ENCODE assay signal across 1 cellular context in the genomic region with DNA sequence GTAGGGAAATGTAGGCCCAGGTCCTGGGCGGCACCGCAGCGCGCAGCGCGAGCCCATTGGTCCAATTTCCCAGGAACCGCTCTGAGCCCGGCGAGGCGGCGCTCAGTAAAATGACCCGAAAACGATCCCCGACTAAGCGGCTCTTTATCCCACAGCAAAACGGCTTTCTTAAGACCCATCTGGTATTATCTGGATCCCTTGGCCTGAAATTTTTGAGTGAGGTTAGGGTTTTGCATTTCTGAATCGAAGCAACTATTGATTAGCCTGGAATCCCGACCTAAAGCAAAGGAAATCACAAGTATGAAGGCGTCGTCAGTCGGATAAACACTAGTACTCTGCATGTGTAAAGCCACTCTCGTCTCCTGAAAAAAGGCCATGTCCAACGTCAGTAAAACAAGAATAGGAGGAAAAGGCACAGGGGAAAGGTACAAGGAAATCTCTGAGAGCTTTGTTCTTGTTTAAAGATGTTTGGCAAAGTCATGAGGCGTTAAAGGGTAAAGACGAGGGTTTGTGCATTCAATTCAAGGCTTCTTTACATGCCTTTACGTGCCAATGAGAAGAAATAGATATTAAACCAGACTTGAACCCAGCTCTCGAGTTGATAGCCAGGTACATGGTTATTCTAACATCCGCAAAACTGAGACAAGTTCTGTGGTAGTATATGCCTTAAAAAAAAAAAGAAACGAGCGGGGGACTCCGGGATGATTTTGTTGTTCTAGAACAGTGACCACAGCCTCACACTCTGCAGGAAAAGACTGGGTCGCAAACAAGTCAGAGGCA.
A peak's percentile ranks its signal among the peaks of the same experiment; 100 is the strongest.
TF ChIP-seq lines count a peak whose summit lies in the region.

No MANE protein-coding gene starts in this region.

TF ChIP-seq in HEK293, 187 proteins besides CTCF, POLR2A, EP300 and RAD21 (continued from another document):
- TF ChIP-seq, protein P1, sequence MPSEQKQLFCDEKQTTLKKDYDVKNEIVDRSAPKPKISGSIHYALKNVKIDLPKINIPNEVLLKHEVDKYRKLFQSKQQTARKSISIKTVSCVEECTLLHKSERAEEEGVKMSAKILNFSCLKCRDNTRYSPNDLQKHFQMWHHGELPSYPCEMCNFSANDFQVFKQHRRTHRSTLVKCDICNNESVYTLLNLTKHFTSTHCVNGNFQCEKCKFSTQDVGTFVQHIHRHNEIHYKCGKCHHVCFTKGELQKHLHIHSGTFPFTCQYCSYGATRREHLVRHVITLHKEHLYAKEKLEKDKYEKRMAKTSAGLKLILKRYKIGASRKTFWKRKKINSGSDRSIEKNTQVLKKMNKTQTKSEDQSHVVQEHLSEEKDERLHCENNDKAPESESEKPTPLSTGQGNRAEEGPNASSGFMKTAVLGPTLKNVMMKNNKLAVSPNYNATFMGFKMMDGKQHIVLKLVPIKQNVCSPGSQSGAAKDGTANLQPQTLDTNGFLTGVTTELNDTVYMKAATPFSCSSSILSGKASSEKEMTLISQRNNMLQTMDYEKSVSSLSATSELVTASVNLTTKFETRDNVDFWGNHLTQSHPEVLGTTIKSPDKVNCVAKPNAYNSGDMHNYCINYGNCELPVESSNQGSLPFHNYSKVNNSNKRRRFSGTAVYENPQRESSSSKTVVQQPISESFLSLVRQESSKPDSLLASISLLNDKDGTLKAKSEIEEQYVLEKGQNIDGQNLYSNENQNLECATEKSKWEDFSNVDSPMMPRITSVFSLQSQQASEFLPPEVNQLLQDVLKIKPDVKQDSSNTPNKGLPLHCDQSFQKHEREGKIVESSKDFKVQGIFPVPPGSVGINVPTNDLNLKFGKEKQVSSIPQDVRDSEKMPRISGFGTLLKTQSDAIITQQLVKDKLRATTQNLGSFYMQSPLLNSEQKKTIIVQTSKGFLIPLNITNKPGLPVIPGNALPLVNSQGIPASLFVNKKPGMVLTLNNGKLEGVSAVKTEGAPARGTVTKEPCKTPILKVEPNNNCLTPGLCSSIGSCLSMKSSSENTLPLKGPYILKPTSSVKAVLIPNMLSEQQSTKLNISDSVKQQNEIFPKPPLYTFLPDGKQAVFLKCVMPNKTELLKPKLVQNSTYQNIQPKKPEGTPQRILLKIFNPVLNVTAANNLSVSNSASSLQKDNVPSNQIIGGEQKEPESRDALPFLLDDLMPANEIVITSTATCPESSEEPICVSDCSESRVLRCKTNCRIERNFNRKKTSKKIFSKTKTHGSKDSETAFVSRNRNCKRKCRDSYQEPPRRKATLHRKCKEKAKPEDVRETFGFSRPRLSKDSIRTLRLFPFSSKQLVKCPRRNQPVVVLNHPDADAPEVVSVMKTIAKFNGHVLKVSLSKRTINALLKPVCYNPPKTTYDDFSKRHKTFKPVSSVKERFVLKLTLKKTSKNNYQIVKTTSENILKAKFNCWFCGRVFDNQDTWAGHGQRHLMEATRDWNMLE (tag by site-specific recombination; conservative IDR thresholded peaks at IDR 0.05; ENCODE audit: low read depth) = 0 out of 2 replicates have a peak, but pooled peaks have one; percentile 4
- TF ChIP-seq ZNF423 (tag by site-specific recombination; IDR thresholded peaks at IDR 0.05) (no peak), ZNF664 (tag by site-specific recombination; IDR thresholded peaks at IDR 0.05) (no peak), GLIS1 (tag by site-specific recombination; IDR thresholded peaks at IDR 0.05) (no peak), ZNF335 (tag by site-specific recombination; conservative IDR thresholded peaks at IDR 0.05) (peak; percentile 52; the same call in 1 of the 2 replicates), PRDM1 (tag by site-specific recombination; IDR thresholded peaks at IDR 0.05) (no peak), ZNF621 (tag by site-specific recombination; IDR thresholded peaks at IDR 0.05) (no peak), ZBTB20 (tag by site-specific recombination; IDR thresholded peaks at IDR 0.05) (peak; percentile 26; the same call in 1 of the 2 replicates), ZEB2 (tag by site-specific recombination; IDR thresholded peaks at IDR 0.05) (peak; percentile 7; the same call in 1 of the 2 replicates), ZNF660 (tag by site-specific recombination; IDR thresholded peaks at IDR 0.05) (no peak), PRDM10 (tag by site-specific recombination; IDR thresholded peaks at IDR 0.05) (0 out of 2 replicates have a peak, but pooled peaks have one; percentile 0), ZNF792 (tag by site-specific recombination; IDR thresholded peaks at IDR 0.05) (no peak), ZNF76 (tag by site-specific recombination; IDR thresholded peaks at IDR 0.05; ENCODE audit: borderline replicate concordance, low read depth) (no peak), ZBTB17 (tag by site-specific recombination; IDR thresholded peaks at IDR 0.05) (peak; percentile 83), ZBTB8A (tag by site-specific recombination; IDR thresholded peaks at IDR 0.05) (0 out of 2 replicates have a peak, but pooled peaks have one; percentile 20), ZNF670 (tag by site-specific recombination; IDR thresholded peaks at IDR 0.05; ENCODE audit: low read depth) (no peak)
- TF ChIP-seq, protein P2, sequence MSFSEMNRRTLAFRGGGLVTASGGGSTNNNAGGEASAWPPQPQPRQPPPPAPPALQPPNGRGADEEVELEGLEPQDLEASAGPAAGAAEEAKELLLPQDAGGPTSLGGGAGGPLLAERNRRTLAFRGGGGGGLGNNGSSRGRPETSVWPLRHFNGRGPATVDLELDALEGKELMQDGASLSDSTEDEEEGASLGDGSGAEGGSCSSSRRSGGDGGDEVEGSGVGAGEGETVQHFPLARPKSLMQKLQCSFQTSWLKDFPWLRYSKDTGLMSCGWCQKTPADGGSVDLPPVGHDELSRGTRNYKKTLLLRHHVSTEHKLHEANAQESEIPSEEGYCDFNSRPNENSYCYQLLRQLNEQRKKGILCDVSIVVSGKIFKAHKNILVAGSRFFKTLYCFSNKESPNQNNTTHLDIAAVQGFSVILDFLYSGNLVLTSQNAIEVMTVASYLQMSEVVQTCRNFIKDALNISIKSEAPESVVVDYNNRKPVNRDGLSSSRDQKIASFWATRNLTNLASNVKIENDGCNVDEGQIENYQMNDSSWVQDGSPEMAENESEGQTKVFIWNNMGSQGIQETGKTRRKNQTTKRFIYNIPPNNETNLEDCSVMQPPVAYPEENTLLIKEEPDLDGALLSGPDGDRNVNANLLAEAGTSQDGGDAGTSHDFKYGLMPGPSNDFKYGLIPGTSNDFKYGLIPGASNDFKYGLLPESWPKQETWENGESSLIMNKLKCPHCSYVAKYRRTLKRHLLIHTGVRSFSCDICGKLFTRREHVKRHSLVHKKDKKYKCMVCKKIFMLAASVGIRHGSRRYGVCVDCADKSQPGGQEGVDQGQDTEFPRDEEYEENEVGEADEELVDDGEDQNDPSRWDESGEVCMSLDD (tag by site-specific recombination; IDR thresholded peaks at IDR 0.05) = peak; percentile 57; the same call in 1 of the 2 replicates
